ENCODE assay signal across 19 cellular contexts in genomic region chr13:50957620-50958019, GRCh38. TPM values are rescaled to one million over a fixed set of nuclear protein-coding genes. Genes with fewer than 3 reads are reported as not detected.
DNase-seq lines count a peak whose midpoint lies in the region; ATAC-seq and FAIRE-seq lines count a peak whose summit lies in the region.
"Had no signal": no experiment of that assay in that cellular context is flagged by ENCODE, and none has a peak within 500 bp of the region (broad histone marks: within the 10 kb centered on the region; RNA-seq: fewer than 3 reads in every experiment).

No MANE protein-coding gene starts in this region.

- peaks cover 5% of the 10 kb centered on the region for H3K4me1 Mint-ChIP-seq in activated T-cell treated with anti-CD3 and anti-CD28 coated beads, Interleukin-2, amount 50 U/mL, for 72 hours (ENCODE audit: low read depth)
- peaks cover 10% of the 10 kb centered on the region for H3K4me1 Mint-ChIP-seq in central memory CD8-positive, alpha-beta T cell

- no peak for DNase-seq in activated T-cell treated with anti-CD3 and anti-CD28 coated beads, Interleukin-2, amount 50 U/mL, for 72 hours
- DNase-seq in activated T-cell treated with anti-CD3 and anti-CD28 coated beads for 4 hours: no peak
- DNase-seq in GM19239 (ENCODE audit: insufficient read length, low spot score): no peak
- no peak for DNase-seq in central memory CD8-positive, alpha-beta T cell (ENCODE audit: low spot score in 2 of 2)
- DNase-seq in frontal cortex (ENCODE audit: low spot score in 2 of 2): no peak
- DNase-seq: AML-193, COR-L47, DMS 273 treated with DMSO at 0.1 percent for 48 hours, DMS53, DND-41, EL, GOT3, H7, HFFc6 had no signal

- ATAC-seq in activated T-cell treated with anti-CD3 and anti-CD28 coated beads, Interleukin-2, amount 50 U/mL, for 72 hours (replicated peaks in 1 of 2): no peak
- no peak for ATAC-seq in central memory CD8-positive, alpha-beta T cell (replicated peaks; ENCODE audit: extremely low read depth, poor library complexity, severe bottlenecking)
- ATAC-seq in GM21717 (IDR thresholded peaks at IDR 0.05; ENCODE audit: unreplicated experiment): no peak
- ATAC-seq in HG02678 (IDR thresholded peaks at IDR 0.05; ENCODE audit: unreplicated experiment): no peak
- ATAC-seq: A549, GM12878, HCT116 had no signal

- no peaks in the 10 kb centered on the region for H3K9me3 Mint-ChIP-seq in activated T-cell treated with anti-CD3 and anti-CD28 coated beads, Interleukin-2, amount 50 U/mL, for 72 hours
- no peaks in the 10 kb centered on the region for H3K9me3 Mint-ChIP-seq in central memory CD8-positive, alpha-beta T cell
- H3K9me3 Mint-ChIP-seq: HFFc6 had no signal

- peaks cover 0 to 10% of the 10 kb centered on the region in 2 donors for H3K36me3 Mint-ChIP-seq in activated T-cell treated with anti-CD3 and anti-CD28 coated beads, Interleukin-2, amount 50 U/mL, for 72 hours (ENCODE audit: insufficient read depth in 2 of 2)
- H3K36me3 Mint-ChIP-seq in central memory CD8-positive, alpha-beta T cell (ENCODE audit: insufficient read depth): peaks cover 24% of the 10 kb centered on the region

- H3K27ac Mint-ChIP-seq in activated T-cell treated with anti-CD3 and anti-CD28 coated beads, Interleukin-2, amount 50 U/mL, for 72 hours: peak overlapping the region; percentile 10
- peak overlapping the region; percentile 36 for H3K27ac Mint-ChIP-seq in central memory CD8-positive, alpha-beta T cell (ENCODE audit: low read depth)
- H3K27ac Mint-ChIP-seq: HFFc6 had no signal

- FAIRE-seq in GM19239 (lab: Jason Lieb, UNC) (peak; percentile 59), frontal cortex (lab: Jason Lieb, UNC) (no peak)
- FAIRE-seq: A549, GM12878 had no signal

- H3K27me3 Mint-ChIP-seq in activated T-cell treated with anti-CD3 and anti-CD28 coated beads, Interleukin-2, amount 50 U/mL, for 72 hours (ENCODE audit: low read depth): no peaks in the 10 kb centered on the region
- no peaks in the 10 kb centered on the region for H3K27me3 Mint-ChIP-seq in central memory CD8-positive, alpha-beta T cell

- no peak overlapping the region for H3K4me3 Mint-ChIP-seq in activated T-cell treated with anti-CD3 and anti-CD28 coated beads, Interleukin-2, amount 50 U/mL, for 72 hours
- H3K4me3 Mint-ChIP-seq in central memory CD8-positive, alpha-beta T cell: no peak overlapping the region
- H3K4me3 Mint-ChIP-seq: HFFc6 had no signal

RNA-seq across cellular contexts. Expression of gene RNASEH2B, which starts 48.0 kb away (rescaled TPM):
- 10 to 100 TPM; 63.7 to 86.5 TPM for total RNA-seq in activated T-cell treated with anti-CD3 and anti-CD28 coated beads, Interleukin-2, amount 50 U/mL, for 72 hours
- 424 TPM for total RNA-seq in frontal cortex
